In the genomic region with DNA sequence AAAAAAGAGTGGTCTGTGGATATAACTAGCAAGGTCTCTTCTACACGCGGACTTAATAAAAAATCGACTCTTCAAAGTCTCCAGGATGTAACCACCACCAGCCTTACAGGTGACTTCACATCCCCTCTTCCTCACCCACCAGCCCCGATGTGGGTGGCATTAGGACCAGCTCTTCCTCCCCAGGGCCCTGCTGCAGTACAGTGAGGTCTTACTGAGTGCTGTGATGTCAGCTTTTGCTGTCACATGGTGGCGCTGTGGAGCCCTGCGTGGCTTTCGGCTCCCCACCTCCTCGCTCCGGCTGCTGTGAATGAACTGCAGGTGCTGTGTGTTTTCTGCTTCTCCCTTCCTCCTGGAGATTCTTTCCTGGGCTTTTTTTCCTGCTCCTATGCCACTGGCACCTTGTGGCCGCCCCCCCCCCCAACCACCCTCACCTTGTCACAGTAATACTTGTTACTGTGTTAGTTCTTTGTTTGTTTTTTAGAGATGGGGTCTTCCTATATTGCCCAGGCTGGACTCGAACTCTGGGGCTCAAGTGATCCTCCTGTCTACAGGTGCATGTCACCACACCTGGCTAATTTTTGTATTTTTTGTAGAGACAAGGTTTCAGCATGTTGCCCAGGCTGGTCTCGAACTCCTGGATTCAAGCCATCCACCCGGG, we compare ENCODE assay signal across 8 cellular contexts. TPM values are rescaled to one million over a fixed set of nuclear protein-coding genes. Genes with fewer than 3 reads are reported as not detected.
DNase-seq lines count a peak whose midpoint lies in the region; ATAC-seq and TF ChIP-seq lines count a peak whose summit lies in the region.

No MANE protein-coding gene starts in this region.

- POLR2A ChIA-PET in WTC11 (lab: Charles Lee) (interaction anchor here (0.6 kb wide), 1 partner anchor 488 kb away, joined by 7 read pairs; no protein-coding TSS in a partner anchor), MCF 10A (lab: Yijun Ruan, JAX) (no interaction called here)

- TF ChIP-seq CTCF in WTC11 (IDR thresholded peaks at IDR 0.05) (peak; percentile 80), MCF 10A (IDR thresholded peaks at IDR 0.05; ENCODE audit: unreplicated experiment) (peak; percentile 87)

- ATAC-seq in HG02973 (IDR thresholded peaks at IDR 0.05; ENCODE audit: unreplicated experiment) (peak; percentile 72), WTC11 (peak; percentile 93), GM19467 (IDR thresholded peaks at IDR 0.05; ENCODE audit: unreplicated experiment) (no peak)

- H3K36me3 Mint-ChIP-seq in WTC11 (no peaks in the 10 kb centered on the region), MCF 10A (ENCODE audit: insufficient read depth, unreplicated experiment) (no peaks in the 10 kb centered on the region)

- CTCF ChIA-PET in WTC11 (lab: Charles Lee) (interaction anchor here (0.5 to 3.3 kb wide), 46 partner anchors 9 to 562 kb away, joined by 3 to 16 read pairs (median 3); a partner anchor contains a TSS), MCF 10A (lab: Yijun Ruan, JAX) (interaction anchor here (0.5 to 5.9 kb wide), 6 partner anchors 10 to 496 kb away, joined by 3 to 42 read pairs (median 4); no protein-coding TSS in a partner anchor)

- H3K27me3 Mint-ChIP-seq in WTC11 (ENCODE audit: low read depth) (peaks cover 2% of the 10 kb centered on the region; the same call in 1 of the 2 replicates), MCF 10A (ENCODE audit: insufficient read depth, unreplicated experiment) (peaks cover 27% of the 10 kb centered on the region)

- H3K9me3 Mint-ChIP-seq in WTC11 (no peaks in the 10 kb centered on the region), MCF 10A (ENCODE audit: unreplicated experiment) (no peaks in the 10 kb centered on the region)

- H3K4me3 Mint-ChIP-seq in WTC11: no peak overlapping the region
- no peak overlapping the region for H3K4me3 Mint-ChIP-seq in MCF 10A (ENCODE audit: unreplicated experiment)

- peak overlapping the region; percentile 98 for H3K27ac Mint-ChIP-seq in WTC11
- no peak overlapping the region for H3K27ac Mint-ChIP-seq in MCF 10A (ENCODE audit: low read depth, unreplicated experiment)

- BruUV-seq in MCF 10A (replicated peaks; lab: Mats Ljungman, UMichigan): no TSS peak

- DNase-seq in DMS53 treated with DMSO at 0.1 percent for 48 hours (lab: John Stamatoyannopoulos, UW; ENCODE audit: unreplicated experiment) (peak; percentile 82), NCI-H345 (lab: John Stamatoyannopoulos, UW) (peak; percentile 92), WTC11 (ENCODE audit: low spot score) (peak; percentile 92), MCF 10A (ENCODE audit: unreplicated experiment) (peak; percentile 79), islet precursor cell (peak; percentile 95)
- DNase-seq in stimulated activated CD4-positive, alpha-beta T cell treated with anti-CD3 and anti-CD28 coated beads, Interleukin-1b, Interleukin-23, amount 100 ng/mL, for 4 hours (ENCODE audit: low read depth in 2 of 2): peak; percentile 84

- intact Hi-C loops in MCF 10A (cut with micrococcal nuclease): loop anchor here (5.0 kb wide), 1 partner anchor 822 kb away; no protein-coding TSS in a partner anchor

- H3K4me1 Mint-ChIP-seq in WTC11: peaks cover 11% of the 10 kb centered on the region
- no peaks in the 10 kb centered on the region for H3K4me1 Mint-ChIP-seq in MCF 10A (ENCODE audit: insufficient read depth, unreplicated experiment)

TF ChIP-seq in WTC11, 78 proteins besides CTCF, POLR2A, EP300 and RAD21:
- TF ChIP-seq, protein P1, sequence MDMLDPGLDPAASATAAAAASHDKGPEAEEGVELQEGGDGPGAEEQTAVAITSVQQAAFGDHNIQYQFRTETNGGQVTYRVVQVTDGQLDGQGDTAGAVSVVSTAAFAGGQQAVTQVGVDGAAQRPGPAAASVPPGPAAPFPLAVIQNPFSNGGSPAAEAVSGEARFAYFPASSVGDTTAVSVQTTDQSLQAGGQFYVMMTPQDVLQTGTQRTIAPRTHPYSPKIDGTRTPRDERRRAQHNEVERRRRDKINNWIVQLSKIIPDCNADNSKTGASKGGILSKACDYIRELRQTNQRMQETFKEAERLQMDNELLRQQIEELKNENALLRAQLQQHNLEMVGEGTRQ (CRISPR knock-in tag; IDR thresholded peaks at IDR 0.05): peak; percentile 45; the same call in 1 of the 2 replicates
- no peak for TF ChIP-seq ZNF396 (CRISPR knock-in tag; IDR thresholded peaks at IDR 0.05; ENCODE audit: borderline replicate concordance)
- no peak for TF ChIP-seq ELF4 (CRISPR knock-in tag; IDR thresholded peaks at IDR 0.05; ENCODE audit: low read depth)
- no peak; the same call in 1 of the 2 replicates for TF ChIP-seq ZNF423 (CRISPR knock-in tag; IDR thresholded peaks at IDR 0.05)
- 0 out of 2 replicates have a peak, but pooled peaks have one; percentile 40 for TF ChIP-seq FOXK1 (CRISPR knock-in tag; IDR thresholded peaks at IDR 0.05)
- no peak for TF ChIP-seq MXD4 (CRISPR knock-in tag; IDR thresholded peaks at IDR 0.05; ENCODE audit: borderline replicate concordance)
- TF ChIP-seq GRHL2 (CRISPR knock-in tag; IDR thresholded peaks at IDR 0.05; ENCODE audit: insufficient replicate concordance, severe bottlenecking): no peak

RNA-seq across cellular contexts. Expression of a gene that starts 15.8 kb away (rescaled TPM):
- total RNA-seq in WTC11 (2021) (57.9 to 66.2 TPM (median 65.7 TPM) in 3 replicates), MCF 10A (2022) (55.4 and 73.0 TPM in 2 replicates)
